ENCODE assay signal across 17 cellular contexts in genomic region chr21:35615325-35615724, GRCh38.
"Had no signal": no experiment of that assay in that cellular context is flagged by ENCODE, and none has a peak within 500 bp of the region (broad histone marks: within the 10 kb centered on the region; RNA-seq: fewer than 3 reads in every experiment).

No MANE protein-coding gene starts in this region.

- H3K9me3 ChIP-seq: adrenal gland, gastroesophageal sphincter, tibial artery, uterus had no signal

- H3K27ac Mint-ChIP-seq: activated CD4-positive, alpha-beta memory T cell treated with anti-CD3 and anti-CD28 coated beads for 36 hours; activated CD8-positive, alpha-beta memory T cell treated with anti-CD3 and anti-CD28 coated beads, Interleukin-2, amount 10 ng/mL, durations not matched to agents 7 days and 5 days; memory B cell; naive thymus-derived CD8-positive, alpha-beta T cell; stimulated activated naive B cell treated with anti-CD40 and anti-IgM and Interleukin-4, amounts not matched to agents 10 μg/mL and 1 μg/mL and 100 μg/mL, for 72 hours; T-helper 2 cell treated with Interferon-gamma antibody and Interleukin-4, amounts not matched to agents 5 μg/mL and 100 μg/mL, for 36 hours had no signal

- H3K36me3 Mint-ChIP-seq: activated CD4-positive, alpha-beta memory T cell treated with anti-CD3 and anti-CD28 coated beads for 36 hours; activated CD8-positive, alpha-beta memory T cell treated with anti-CD3 and anti-CD28 coated beads, Interleukin-2, amount 10 ng/mL, durations not matched to agents 7 days and 5 days; memory B cell; naive thymus-derived CD8-positive, alpha-beta T cell; stimulated activated naive B cell treated with anti-CD40 and anti-IgM and Interleukin-4, amounts not matched to agents 10 μg/mL and 1 μg/mL and 100 μg/mL, for 72 hours had no signal

- H3K9me3 Mint-ChIP-seq: activated CD4-positive, alpha-beta memory T cell treated with anti-CD3 and anti-CD28 coated beads for 36 hours; memory B cell; naive thymus-derived CD8-positive, alpha-beta T cell; stimulated activated naive B cell treated with anti-CD40 and anti-IgM and Interleukin-4, amounts not matched to agents 10 μg/mL and 1 μg/mL and 100 μg/mL, for 72 hours; T-helper 2 cell treated with Interferon-gamma antibody and Interleukin-4, amounts not matched to agents 5 μg/mL and 100 μg/mL, for 36 hours had no signal

- H3K4me3 Mint-ChIP-seq: activated CD4-positive, alpha-beta memory T cell treated with anti-CD3 and anti-CD28 coated beads for 36 hours; activated CD8-positive, alpha-beta memory T cell treated with anti-CD3 and anti-CD28 coated beads, Interleukin-2, amount 10 ng/mL, durations not matched to agents 7 days and 5 days; memory B cell; naive thymus-derived CD8-positive, alpha-beta T cell; stimulated activated naive B cell treated with anti-CD40 and anti-IgM and Interleukin-4, amounts not matched to agents 10 μg/mL and 1 μg/mL and 100 μg/mL, for 72 hours; T-helper 2 cell treated with Interferon-gamma antibody and Interleukin-4, amounts not matched to agents 5 μg/mL and 100 μg/mL, for 36 hours had no signal

- H3K36me3 ChIP-seq: adrenal gland, cardiac muscle cell, gastroesophageal sphincter, tibial artery, uterus, WERI-Rb-1 had no signal

- H3K4me3 ChIP-seq: adrenal gland, cardiac muscle cell, gastroesophageal sphincter, tibial artery, uterus had no signal

- H3K4me1 Mint-ChIP-seq: activated CD8-positive, alpha-beta memory T cell treated with anti-CD3 and anti-CD28 coated beads, Interleukin-2, amount 10 ng/mL, durations not matched to agents 7 days and 5 days; stimulated activated naive B cell treated with anti-CD40 and anti-IgM and Interleukin-4, amounts not matched to agents 10 μg/mL and 1 μg/mL and 100 μg/mL, for 72 hours had no signal

- H3K27me3 ChIP-seq: adrenal gland, cardiac muscle cell, tibial artery, uterus had no signal

- H3K27ac ChIP-seq: adrenal gland, cardiac muscle cell, gastroesophageal sphincter, tibial artery, uterus, WERI-Rb-1 had no signal

- ATAC-seq: activated CD8-positive, alpha-beta memory T cell treated with anti-CD3 and anti-CD28 coated beads, Interleukin-2, amount 10 ng/mL, durations not matched to agents 7 days and 5 days; gastroesophageal sphincter; naive thymus-derived CD8-positive, alpha-beta T cell; stimulated activated naive B cell treated with anti-CD40 and anti-IgM and Interleukin-4, amounts not matched to agents 10 μg/mL and 1 μg/mL and 100 μg/mL, for 72 hours had no signal

- H3K4me1 ChIP-seq: gastroesophageal sphincter, tibial artery, uterus had no signal

- DNase-seq: activated CD4-positive, alpha-beta memory T cell treated with anti-CD3 and anti-CD28 coated beads for 36 hours; activated CD8-positive, alpha-beta memory T cell treated with anti-CD3 and anti-CD28 coated beads, Interleukin-2, amount 10 ng/mL, durations not matched to agents 7 days and 5 days; activated naive CD4-positive, alpha-beta T cell treated with anti-CD3 and anti-CD28 coated beads, Interleukin-2, amount 50 U/mL, for 16 hours; activated T-cell treated with anti-CD3 and anti-CD28 coated beads, Interleukin-2, amount 50 U/mL, for 1 hour; adrenal gland; naive thymus-derived CD8-positive, alpha-beta T cell; retina; stimulated activated CD4-positive, alpha-beta T cell treated with anti-CD3 and anti-CD28 coated beads, Interleukin-15, amount 100 ng/mL, for 24 hours; stimulated activated CD4-positive, alpha-beta T cell treated with anti-CD3 and anti-CD28 coated beads, Interleukin-4, amount 100 ng/mL, for 1 hour; stimulated activated naive B cell treated with anti-CD40 and anti-IgM and Interleukin-4, amounts not matched to agents 10 μg/mL and 1 μg/mL and 100 μg/mL, for 72 hours; tibial artery; uterus; WERI-Rb-1 had no signal
